Comparison of ENCODE assay signal across 1 cellular context in the genomic region with DNA sequence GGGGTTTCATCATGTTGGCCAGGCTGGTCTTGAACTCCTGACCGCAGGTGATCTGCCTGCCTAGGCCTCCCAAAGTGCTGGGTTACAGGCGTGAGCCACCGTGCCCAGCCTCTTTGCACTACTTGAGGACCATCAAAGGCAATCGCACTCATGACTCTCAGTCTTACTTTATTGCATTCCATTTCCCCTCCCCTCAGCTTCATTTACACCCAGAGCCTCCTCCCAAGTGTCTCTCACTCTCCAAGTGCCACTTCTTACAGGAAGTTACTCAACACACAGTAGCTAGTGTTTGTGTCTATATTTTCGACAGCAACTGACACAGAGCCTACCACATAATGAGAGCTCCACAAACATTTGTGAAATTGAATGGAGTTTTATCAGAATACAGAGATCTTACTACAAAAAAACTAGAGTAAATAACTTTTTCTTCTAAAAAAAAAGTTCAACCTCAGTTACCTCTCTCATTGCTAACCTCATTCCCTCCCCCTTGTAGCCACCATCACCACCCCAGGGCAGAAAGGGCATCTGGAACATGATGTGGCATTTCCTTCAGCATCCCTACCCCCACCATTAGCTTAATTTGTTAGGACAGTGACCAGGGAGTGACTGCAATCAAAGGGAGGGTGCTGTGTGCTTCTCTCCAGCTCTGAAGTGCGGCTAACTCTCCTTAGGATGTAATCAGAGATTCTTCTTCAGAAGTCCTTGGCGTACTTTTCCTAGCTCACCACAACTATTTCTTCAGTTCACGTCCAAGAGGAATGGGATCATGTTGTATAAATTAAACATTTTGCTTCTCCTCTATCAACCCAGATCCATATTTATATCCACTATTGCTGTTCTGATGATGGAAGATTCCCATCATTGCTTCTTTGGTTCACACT.
TF ChIP-seq lines count a peak whose summit lies in the region.

No MANE protein-coding gene starts in this region.

TF ChIP-seq in H1, 55 proteins besides CTCF, POLR2A, EP300 and RAD21:
- TF ChIP-seq EGR1 (IDR thresholded peaks at IDR 0.05; ENCODE audit: borderline replicate concordance, low read depth, low read length) (no peak), SIN3A (conservative IDR thresholded peaks at IDR 0.05 in 1 of 2, IDR thresholded peaks at IDR 0.05 in 1 of 2; ENCODE audit: low read depth in 1 of 2, low read length in 2 of 2) (no peak), SIRT6 (IDR thresholded peaks at IDR 0.05; ENCODE audit: low read length) (no peak), SRF (IDR thresholded peaks at IDR 0.05; ENCODE audit: low read depth, low read length) (no peak), HDAC6 (IDR thresholded peaks at IDR 0.05; ENCODE audit: low read depth, low read length) (no peak), CHD2 (IDR thresholded peaks at IDR 0.05; ENCODE audit: low read length) (no peak), POU5F1 (IDR thresholded peaks at IDR 0.05; ENCODE audit: low read depth, low read length) (no peak), CHD1 (IDR thresholded peaks at IDR 0.05; ENCODE audit: low read depth, low read length) (no peak), SP4 (IDR thresholded peaks at IDR 0.05; ENCODE audit: low read length) (no peak), TAF7 (optimal IDR thresholded peaks at IDR 0.05; ENCODE audit: borderline replicate concordance, low read depth, low read length) (no peak), CBX8 (IDR thresholded peaks at IDR 0.05; ENCODE audit: borderline replicate concordance, low read depth, low read length) (no peak), JUN (IDR thresholded peaks at IDR 0.05; ENCODE audit: low read depth, low read length) (no peak), CBX5 (IDR thresholded peaks at IDR 0.05; ENCODE audit: low read depth, low read length) (no peak), SAP30 (IDR thresholded peaks at IDR 0.05; ENCODE audit: insufficient read depth, insufficient replicate concordance, low read length) (no peak), TBP (IDR thresholded peaks at IDR 0.05; ENCODE audit: low read depth, low read length) (no peak), EZH2 (IDR thresholded peaks at IDR 0.05; ENCODE audit: low read depth, low read length, severe bottlenecking) (no peak), PHF8 (conservative IDR thresholded peaks at IDR 0.05; ENCODE audit: low read depth, low read length) (no peak), BACH1 (IDR thresholded peaks at IDR 0.05; ENCODE audit: low read length) (no peak)
